ENCODE assay signal across 9 cellular contexts in the genomic region with DNA sequence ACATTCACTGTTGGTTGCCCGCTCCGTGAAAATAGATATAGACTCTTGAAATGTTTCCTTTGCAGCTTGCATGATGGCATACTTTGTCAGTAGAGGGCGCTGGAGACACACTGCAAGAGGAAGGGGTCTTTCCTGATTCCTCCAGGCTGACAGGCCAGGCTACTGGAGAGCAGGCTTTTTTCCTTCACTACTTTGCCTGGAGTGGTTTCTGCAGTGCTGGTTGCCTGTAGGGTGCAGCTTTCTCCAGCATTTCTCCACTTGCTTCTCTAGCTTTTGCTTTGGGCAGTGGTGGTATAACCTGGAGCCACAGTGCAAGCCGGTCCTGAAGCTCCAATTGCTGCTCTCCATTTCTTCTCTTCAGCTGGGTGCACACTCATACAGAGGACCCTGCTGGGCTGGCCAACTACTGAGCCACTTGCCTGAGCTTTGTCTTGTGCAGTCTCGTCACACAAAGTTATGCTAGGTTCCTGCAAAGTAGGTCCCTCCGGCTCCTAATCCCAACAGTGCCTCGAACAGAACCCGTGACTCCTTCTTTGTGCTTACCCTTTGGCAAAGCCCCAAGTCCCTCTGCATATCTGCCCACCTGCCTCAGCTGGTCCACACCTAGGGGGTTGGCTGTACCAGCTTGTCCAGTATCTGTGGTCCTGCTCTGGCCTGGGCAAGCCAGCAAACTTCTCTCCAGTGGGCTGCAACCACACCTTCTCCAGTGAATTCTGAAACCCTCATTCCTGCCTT. TPM values are rescaled to one million over a fixed set of nuclear protein-coding genes. Genes with fewer than 3 reads are reported as not detected.
DNase-seq lines count a peak whose midpoint lies in the region; ATAC-seq and TF ChIP-seq lines count a peak whose summit lies in the region.
"Had no signal": no experiment of that assay in that cellular context is flagged by ENCODE, and none has a peak within 500 bp of the region (broad histone marks: within the 10 kb centered on the region; RNA-seq: fewer than 3 reads in every experiment).

No MANE protein-coding gene starts in this region.

- peak overlapping the region; percentile 23 for H3K9ac ChIP-seq in DND-41 (ENCODE audit: low read depth, low read length)

- no peaks in the 10 kb centered on the region for H3K27me3 Mint-ChIP-seq in activated CD8-positive, alpha-beta T cell treated with anti-CD3 and anti-CD28 coated beads, Interleukin-2, amount 10 ng/mL, durations not matched to agents 7 days and 5 days (ENCODE audit: low read depth)
- H3K27me3 Mint-ChIP-seq: activated naive CD8-positive, alpha-beta T cell treated with anti-CD3 and anti-CD28 coated beads, Interleukin-2, amount 10 ng/mL, durations not matched to agents 7 days and 5 days had no signal

- H3K36me3 ChIP-seq in DND-41 (ENCODE audit: insufficient read depth, low read length) (no peaks in the 10 kb centered on the region), heart right ventricle (no peaks in the 10 kb centered on the region)
- H3K36me3 ChIP-seq in effector memory CD4-positive, alpha-beta T cell (ENCODE audit: control insufficient read depth, insufficient read depth, low read length), result no peaks in the 10 kb centered on the region

- H3K36me3 Mint-ChIP-seq in activated CD8-positive, alpha-beta T cell treated with anti-CD3 and anti-CD28 coated beads, Interleukin-2, amount 10 ng/mL, durations not matched to agents 7 days and 5 days (ENCODE audit: low read depth), result no peaks in the 10 kb centered on the region
- H3K36me3 Mint-ChIP-seq: activated naive CD8-positive, alpha-beta T cell treated with anti-CD3 and anti-CD28 coated beads, Interleukin-2, amount 10 ng/mL, durations not matched to agents 7 days and 5 days had no signal

- H3K79me2 ChIP-seq in DND-41 (ENCODE audit: insufficient read depth, low read length), result no peaks in the 10 kb centered on the region

- WGBS in heart right ventricle, 2 donors, result 60 to 63% methylated on average over 8 of the region's 8 CpGs

- intact Hi-C loops in heart right ventricle (cut with DNase I), result no loop called here

- no peaks in the 10 kb centered on the region for H3K4me1 Mint-ChIP-seq in activated CD8-positive, alpha-beta T cell treated with anti-CD3 and anti-CD28 coated beads, Interleukin-2, amount 10 ng/mL, durations not matched to agents 7 days and 5 days (ENCODE audit: low read depth)
- H3K4me1 Mint-ChIP-seq: activated naive CD8-positive, alpha-beta T cell treated with anti-CD3 and anti-CD28 coated beads, Interleukin-2, amount 10 ng/mL, durations not matched to agents 7 days and 5 days had no signal

- peak; percentile 81 for DNase-seq in DND-41
- peak; percentile 34 for DNase-seq in NCI-H2196 treated with DMSO at 0.1 percent for 48 hours (lab: John Stamatoyannopoulos, UW; ENCODE audit: unreplicated experiment)
- peak; percentile 41 for DNase-seq in activated CD8-positive, alpha-beta T cell treated with anti-CD3 and anti-CD28 coated beads, Interleukin-2, amount 10 ng/mL, durations not matched to agents 7 days and 5 days
- DNase-seq in heart right ventricle, result peak in 1 of 2 donors; percentile 36
- peak; percentile 38 for DNase-seq in putamen (ENCODE audit: low spot score)
- DNase-seq in effector memory CD4-positive, alpha-beta T cell, result no peak
- DNase-seq: activated naive CD8-positive, alpha-beta T cell treated with anti-CD3 and anti-CD28 coated beads, Interleukin-2, amount 10 ng/mL, durations not matched to agents 7 days and 5 days had no signal

- H3K9me3 ChIP-seq in DND-41 (ENCODE audit: insufficient read depth, low read length, severe bottlenecking), result peaks cover 4% of the 10 kb centered on the region
- H3K9me3 ChIP-seq in heart right ventricle, result peaks cover 0 to 5% (median 0%) of the 10 kb centered on the region in 11 donors
- H3K9me3 ChIP-seq in effector memory CD4-positive, alpha-beta T cell (ENCODE audit: control insufficient read depth, low read length), result no peaks in the 10 kb centered on the region

- H3K27me3 ChIP-seq in DND-41 (ENCODE audit: insufficient read depth, low read length, poor library complexity), result no peaks in the 10 kb centered on the region
- peaks cover 0 to 12% (median 0%) of the 10 kb centered on the region in 7 donors for H3K27me3 ChIP-seq in heart right ventricle
- H3K27me3 ChIP-seq in effector memory CD4-positive, alpha-beta T cell (replicated peaks; ENCODE audit: control insufficient read depth, insufficient read depth, low read length, poor library complexity, severe bottlenecking), result no peaks in the 10 kb centered on the region

- H3K27ac ChIP-seq in DND-41 (ENCODE audit: low read length) (peak overlapping the region; percentile 75), heart right ventricle (no peak overlapping the region)
- no peak overlapping the region for H3K27ac ChIP-seq in effector memory CD4-positive, alpha-beta T cell (ENCODE audit: insufficient read depth, low read length, poor library complexity, severe bottlenecking)

- no peak overlapping the region for H3K4me3 ChIP-seq in DND-41 (ENCODE audit: low read depth in 1 of 2, low read length in 2 of 2)
- H3K4me3 ChIP-seq in heart right ventricle, result no peak overlapping the region
- H3K4me3 ChIP-seq in effector memory CD4-positive, alpha-beta T cell (ENCODE audit: insufficient read depth, low read depth, low read length, poor library complexity, severe bottlenecking), result no peak overlapping the region

- H3K4me1 ChIP-seq in DND-41 (ENCODE audit: insufficient read depth, low read length) (peaks cover 34% of the 10 kb centered on the region), heart right ventricle (no peaks in the 10 kb centered on the region)
- H3K4me1 ChIP-seq in effector memory CD4-positive, alpha-beta T cell (ENCODE audit: control insufficient read depth, insufficient read depth, low read length, poor library complexity, severe bottlenecking), result no peaks in the 10 kb centered on the region

- H3K27ac Mint-ChIP-seq in activated CD8-positive, alpha-beta T cell treated with anti-CD3 and anti-CD28 coated beads, Interleukin-2, amount 10 ng/mL, durations not matched to agents 7 days and 5 days, result no peak overlapping the region
- H3K27ac Mint-ChIP-seq: activated naive CD8-positive, alpha-beta T cell treated with anti-CD3 and anti-CD28 coated beads, Interleukin-2, amount 10 ng/mL, durations not matched to agents 7 days and 5 days had no signal

- TF ChIP-seq CTCF in DND-41 (IDR thresholded peaks at IDR 0.05; ENCODE audit: borderline replicate concordance, extremely low read depth, low read length, poor library complexity, severe bottlenecking), result peak; percentile 97
- TF ChIP-seq CTCF in heart right ventricle (IDR thresholded peaks at IDR 0.05), result peak in 8 of 9 donors; percentile 20 to 71 (median 60)

- CTCF ChIA-PET in activated CD8-positive, alpha-beta T cell treated with anti-CD3 and anti-CD28 coated beads, Interleukin-2, amount 10 ng/mL, durations not matched to agents 7 days and 5 days (lab: Charles Lee), result interaction anchor here (0.6 to 1.3 kb wide), 12 partner anchors 9 to 561 kb away, joined by 3 to 8 read pairs (median 3); no protein-coding TSS in a partner anchor

- H3K9me3 Mint-ChIP-seq in activated CD8-positive, alpha-beta T cell treated with anti-CD3 and anti-CD28 coated beads, Interleukin-2, amount 10 ng/mL, durations not matched to agents 7 days and 5 days (ENCODE audit: insufficient read depth), result no peaks in the 10 kb centered on the region
- H3K9me3 Mint-ChIP-seq: activated naive CD8-positive, alpha-beta T cell treated with anti-CD3 and anti-CD28 coated beads, Interleukin-2, amount 10 ng/mL, durations not matched to agents 7 days and 5 days had no signal

- no peak overlapping the region for H3K4me3 Mint-ChIP-seq in activated CD8-positive, alpha-beta T cell treated with anti-CD3 and anti-CD28 coated beads, Interleukin-2, amount 10 ng/mL, durations not matched to agents 7 days and 5 days
- H3K4me3 Mint-ChIP-seq: activated naive CD8-positive, alpha-beta T cell treated with anti-CD3 and anti-CD28 coated beads, Interleukin-2, amount 10 ng/mL, durations not matched to agents 7 days and 5 days had no signal

- ATAC-seq in DND-41 (ENCODE audit: insufficient read depth, low read depth), result peak; percentile 95
- peak; percentile 71 for ATAC-seq in GM19372 (IDR thresholded peaks at IDR 0.05; ENCODE audit: low read depth, unreplicated experiment)
- peak; percentile 87 for ATAC-seq in HG03342 (IDR thresholded peaks at IDR 0.05; ENCODE audit: unreplicated experiment)
- no peak for ATAC-seq in activated CD8-positive, alpha-beta T cell treated with anti-CD3 and anti-CD28 coated beads, Interleukin-2, amount 10 ng/mL, durations not matched to agents 7 days and 5 days
- peak in 5 of 8 donors; percentile 22 to 51 (median 34) for ATAC-seq in heart right ventricle

- no peaks in the 10 kb centered on the region for H4K20me1 ChIP-seq in DND-41 (ENCODE audit: insufficient read depth, low read length)

- peak overlapping the region; percentile 78 for H2AFZ ChIP-seq in DND-41 (ENCODE audit: low read depth, low read length)

- POLR2A ChIA-PET in activated CD8-positive, alpha-beta T cell treated with anti-CD3 and anti-CD28 coated beads, Interleukin-2, amount 10 ng/mL, durations not matched to agents 7 days and 5 days (lab: Charles Lee), result no interaction called here

- H3K4me2 ChIP-seq in DND-41 (ENCODE audit: insufficient read depth, low read length), result peak overlapping the region; percentile 28; the same call in 1 of the 2 replicates

RNA-seq across cellular contexts. Expression of a gene that starts 46.3 kb away (rescaled TPM):
- not detected for total RNA-seq in activated CD8-positive, alpha-beta T cell treated with anti-CD3 and anti-CD28 coated beads, Interleukin-2, amount 10 ng/mL, durations not matched to agents 7 days and 5 days
- under 1 TPM in 1 of 10 donors, not detected in 9; 0.06 TPM for total RNA-seq in heart right ventricle
- polyA plus RNA-seq in heart right ventricle, result not detected

Comparison
In these comparisons a context has a peak if more than half of its experiments do, and no peak if none do; other contexts are left out.
1. DNase-seq: peak in DND-41 (single experiment), NCI-H2196 treated with DMSO at 0.1 percent for 48 hours (single experiment), activated CD8-positive, alpha-beta T cell treated with anti-CD3 and anti-CD28 coated beads, Interleukin-2, amount 10 ng/mL, durations not matched to agents 7 days and 5 days (single experiment) and putamen (single experiment); none in effector memory CD4-positive, alpha-beta T cell (0 of 3).